Comparison of ENCODE assay signal across 1 cellular context in genomic region chr17:45394913-45395568, GRCh38.
TF ChIP-seq lines count a peak whose summit lies in the region.

No MANE protein-coding gene starts in this region.

TF ChIP-seq in K562, 482 proteins besides CTCF, POLR2A, EP300 and RAD21 (continued from another document and continues in another):
- TF ChIP-seq MLX (CRISPR knock-in tag; conservative IDR thresholded peaks at IDR 0.05) (no peak), ZNF274 (IDR thresholded peaks at IDR 0.05; ENCODE audit: borderline replicate concordance, low read depth, low read length) (no peak), CHD2 (IDR thresholded peaks at IDR 0.05; ENCODE audit: low read depth, low read length) (peak; percentile 77), HMGXB4 (CRISPR knock-in tag; IDR thresholded peaks at IDR 0.05) (no peak), ZBTB34 (CRISPR knock-in tag; IDR thresholded peaks at IDR 0.05) (no peak), HIVEP1 (CRISPR knock-in tag; IDR thresholded peaks at IDR 0.05) (no peak), NUFIP1 (IDR thresholded peaks at IDR 0.05; ENCODE audit: partially characterized antibody) (no peak), BMI1 (IDR thresholded peaks at IDR 0.05; ENCODE audit: low read length) (no peak), ZZZ3 (IDR thresholded peaks at IDR 0.05) (no peak), PRPF4 (IDR thresholded peaks at IDR 0.05; ENCODE audit: insufficient read depth, low read depth, low read length, poor library complexity, severe bottlenecking) (no peak), BRF2 (IDR thresholded peaks at IDR 0.05; ENCODE audit: borderline replicate concordance, insufficient read depth, insufficient read length) (no peak), RBM15 (IDR thresholded peaks at IDR 0.05; ENCODE audit: insufficient read depth, low read length) (no peak), ATF1 (CRISPR knock-in tag; IDR thresholded peaks at IDR 0.05) (0 out of 2 replicates have a peak, but pooled peaks have one; percentile 19), ATF1 (tag; IDR thresholded peaks at IDR 0.05) (peak; percentile 84), ELK1 (CRISPR knock-in tag; IDR thresholded peaks at IDR 0.05) (no peak), BRD9 (IDR thresholded peaks at IDR 0.05; ENCODE audit: low read depth, partially characterized antibody) (peak; percentile 71), THAP12 (CRISPR knock-in tag; IDR thresholded peaks at IDR 0.05) (no peak), ZBTB11 (CRISPR knock-in tag; IDR thresholded peaks at IDR 0.05) (no peak), ZNF592 (IDR thresholded peaks at IDR 0.05) (0 out of 2 replicates have a peak, but pooled peaks have one; percentile 47), ELF1 (tag; IDR thresholded peaks at IDR 0.05) (no peak), ZNF655 (CRISPR knock-in tag; IDR thresholded peaks at IDR 0.05) (no peak), ELF4 (CRISPR knock-in tag; IDR thresholded peaks at IDR 0.05) (peak; percentile 61; the same call in 1 of the 2 replicates), FUS (optimal IDR thresholded peaks at IDR 0.05; ENCODE audit: low read depth, low read length) (no peak), BDP1 (IDR thresholded peaks at IDR 0.05; ENCODE audit: insufficient read depth, insufficient read length) (no peak), ZNF609 (CRISPR knock-in tag; IDR thresholded peaks at IDR 0.05; ENCODE audit: borderline replicate concordance) (no peak), OTX1 (CRISPR knock-in tag; IDR thresholded peaks at IDR 0.05) (no peak), MAFK (IDR thresholded peaks at IDR 0.05; ENCODE audit: low read length) (no peak), NFE2L1 (tag; IDR thresholded peaks at IDR 0.05; ENCODE audit: borderline replicate concordance, low read depth) (no peak), THAP7 (CRISPR knock-in tag; IDR thresholded peaks at IDR 0.05) (no peak), SUPT5H (IDR thresholded peaks at IDR 0.05) (no peak), ZNF589 (CRISPR knock-in tag; IDR thresholded peaks at IDR 0.05; ENCODE audit: low read depth) (no peak), CBX3 (IDR thresholded peaks at IDR 0.05; ENCODE audit: borderline replicate concordance in 1 of 2, low read length in 2 of 2) (peak in 1 of 2 experiments; percentile 85; a peak in 1 of 3 replicates), TBL1XR1 (IDR thresholded peaks at IDR 0.05; ENCODE audit: low read length in 2 of 2) (no peak)
